Comparison of ENCODE assay signal across 8 cellular contexts in genomic region chr13:46796129-46796514, GRCh38. TPM values are rescaled to one million over a fixed set of nuclear protein-coding genes. Genes with fewer than 3 reads are reported as not detected.
DNase-seq lines count a peak whose midpoint lies in the region; FAIRE-seq and TF ChIP-seq lines count a peak whose summit lies in the region.

No MANE protein-coding gene starts in this region.

- peak overlapping the region; percentile 14 for H2AK5ac ChIP-seq in neuronal stem cell (ENCODE audit: low read depth, low read length)

- H3K9ac ChIP-seq in OCI-LY3 (ENCODE audit: low read length) (peak overlapping the region; percentile 98), endodermal cell (ENCODE audit: extremely low read depth, low read length, poor library complexity, severe bottlenecking) (no peak overlapping the region), neuronal stem cell (ENCODE audit: low read depth, low read length, poor library complexity) (peak overlapping the region; percentile 99)

- no peak for FAIRE-seq in RCC 7860 (lab: Jason Lieb, UNC)
- FAIRE-seq in GM12892 (lab: Jason Lieb, UNC): no peak

- H3K9me3 Mint-ChIP-seq in CD4-positive, alpha-beta memory T cell: no peaks in the 10 kb centered on the region
- no peaks in the 10 kb centered on the region for H3K9me3 Mint-ChIP-seq in endodermal cell

- peaks cover 49% of the 10 kb centered on the region for H3K79me2 ChIP-seq in OCI-LY3 (ENCODE audit: low read length)

- TF ChIP-seq POLR2A in GM12892 (IDR thresholded peaks at IDR 0.05; ENCODE audit: low read depth, low read length): no peak

- CTCF ChIA-PET in CD4-positive, alpha-beta memory T cell (lab: Charles Lee; ENCODE audit: partially characterized antibody): interaction anchor here (1.1 kb wide), 1 partner anchor 244 kb away, joined by 3 read pairs; no protein-coding TSS in a partner anchor

- peaks cover 5 to 11% of the 10 kb centered on the region in 2 donors for H3K36me3 Mint-ChIP-seq in CD4-positive, alpha-beta memory T cell
- H3K36me3 Mint-ChIP-seq in endodermal cell (ENCODE audit: low read depth): no peaks in the 10 kb centered on the region

- TF ChIP-seq CTCF in OCI-LY3 (IDR thresholded peaks at IDR 0.05; ENCODE audit: low read depth, low read length) (no peak), endodermal cell (conservative IDR thresholded peaks at IDR 0.05) (no peak)

- H2BK120ac ChIP-seq in neuronal stem cell (ENCODE audit: low read depth, low read length): no peak overlapping the region

- H3K4me3 Mint-ChIP-seq in CD4-positive, alpha-beta memory T cell: peak overlapping the region; percentile 90 to 99 (median 98)
- H3K4me3 Mint-ChIP-seq in endodermal cell: peak overlapping the region; percentile 88

- H3K4ac ChIP-seq in neuronal stem cell (ENCODE audit: low read length): no peak overlapping the region

- DNase-seq in CD4-positive, alpha-beta memory T cell: peak in 1 of 5 donors; percentile 2
- DNase-seq in endodermal cell: no peak
- no peak for DNase-seq in neuronal stem cell (ENCODE audit: low spot score)
- DNase-seq in RCC 7860 (ENCODE audit: low spot score): no peak
- DNase-seq in NCI-H2171 (lab: John Stamatoyannopoulos, UW): no peak
- no peak for DNase-seq in GM12892 (ENCODE audit: insufficient read length)
- DNase-seq in activated CD4-positive, alpha-beta T cell treated with anti-CD3 and anti-CD28 coated beads for 4 hours: no peak

- no peak overlapping the region for H2BK15ac ChIP-seq in neuronal stem cell (ENCODE audit: low read length)

- no peaks in the 10 kb centered on the region for H3K79me1 ChIP-seq in neuronal stem cell (ENCODE audit: low read depth, low read length)

- no peaks in the 10 kb centered on the region for H3K36me3 ChIP-seq in CD4-positive, alpha-beta memory T cell (ENCODE audit: insufficient read depth, low read length)
- H3K36me3 ChIP-seq in OCI-LY3 (replicated peaks; ENCODE audit: low read depth, low read length) (peaks cover 14% of the 10 kb centered on the region), endodermal cell (ENCODE audit: control insufficient read depth, insufficient read depth, low read length) (peaks cover 7% of the 10 kb centered on the region), neuronal stem cell (replicated peaks in 1 of 2; ENCODE audit: control insufficient read depth in 2 of 2, insufficient read depth in 2 of 2, low read length in 2 of 2) (peaks cover 0 to 41% of the 10 kb centered on the region in 2 donors)

- H3K14ac ChIP-seq in neuronal stem cell (ENCODE audit: low read length): no peak overlapping the region

- peak overlapping the region; percentile 84 to 89 for H3K4me3 ChIP-seq in CD4-positive, alpha-beta memory T cell (ENCODE audit: low read length in 2 of 2)
- peak overlapping the region; percentile 87 for H3K4me3 ChIP-seq in OCI-LY3 (ENCODE audit: low read length)
- peak overlapping the region; percentile 87 for H3K4me3 ChIP-seq in endodermal cell (ENCODE audit: low read length)
- peak overlapping the region; percentile 87 to 91 for H3K4me3 ChIP-seq in neuronal stem cell (ENCODE audit: low read length in 2 of 2)

- peak overlapping the region; percentile 72 for H3K27ac ChIP-seq in CD4-positive, alpha-beta memory T cell (ENCODE audit: low read depth, low read length)
- H3K27ac ChIP-seq in OCI-LY3 (ENCODE audit: low read length) (peak overlapping the region; percentile 77), endodermal cell (ENCODE audit: low read depth, low read length) (no peak overlapping the region), neuronal stem cell (replicated peaks; ENCODE audit: low read length) (no peak overlapping the region)

- H3K27me3 Mint-ChIP-seq in CD4-positive, alpha-beta memory T cell: no peaks in the 10 kb centered on the region
- H3K27me3 Mint-ChIP-seq in endodermal cell (ENCODE audit: insufficient read depth): no peaks in the 10 kb centered on the region

- H2BK5ac ChIP-seq in neuronal stem cell (ENCODE audit: low read length): peak overlapping the region; percentile 96

- H3K4me2 ChIP-seq in OCI-LY3 (ENCODE audit: low read length): peak overlapping the region; percentile 71
- H3K4me2 ChIP-seq in neuronal stem cell (ENCODE audit: insufficient read depth, low read length, poor library complexity, severe bottlenecking): peak overlapping the region; percentile 82

- no peak overlapping the region for H2BK12ac ChIP-seq in neuronal stem cell (ENCODE audit: low read length)

- H3K23ac ChIP-seq in neuronal stem cell (ENCODE audit: low read depth, low read length, poor library complexity): peak overlapping the region; percentile 98

- POLR2A ChIA-PET in CD4-positive, alpha-beta memory T cell (lab: Charles Lee; ENCODE audit: partially characterized antibody): interaction anchor here (0.9 to 1.0 kb wide), 2 partner anchors 18 to 243 kb away, joined by 3 to 4 read pairs; partner anchors contain the start of gene LRCH1

- no peaks in the 10 kb centered on the region for H4K20me1 ChIP-seq in OCI-LY3 (ENCODE audit: insufficient read depth, low read length)

- H3K18ac ChIP-seq in neuronal stem cell (ENCODE audit: low read length): no peak overlapping the region

- no peaks in the 10 kb centered on the region for H3K27me3 ChIP-seq in CD4-positive, alpha-beta memory T cell (ENCODE audit: insufficient read depth, low read length)
- no peaks in the 10 kb centered on the region for H3K27me3 ChIP-seq in OCI-LY3 (ENCODE audit: low read depth, low read length)
- H3K27me3 ChIP-seq in endodermal cell (ENCODE audit: control insufficient read depth, insufficient read depth, low read length, poor library complexity, severe bottlenecking): no peaks in the 10 kb centered on the region
- H3K27me3 ChIP-seq in neuronal stem cell (ENCODE audit: control insufficient read depth in 3 of 3, insufficient read depth in 3 of 3, low read depth in 1 of 3, low read length in 3 of 3): peaks cover 0 to 3% (median 0%) of the 10 kb centered on the region in 3 experiments

- peaks cover 21 to 45% (median 36%) of the 10 kb centered on the region in 4 donors for H3K4me1 Mint-ChIP-seq in CD4-positive, alpha-beta memory T cell
- H3K4me1 Mint-ChIP-seq in endodermal cell: peaks cover 10% of the 10 kb centered on the region

- no peak overlapping the region for H4K8ac ChIP-seq in neuronal stem cell (ENCODE audit: low read depth, low read length)

- peaks cover 44% of the 10 kb centered on the region for H3K4me1 ChIP-seq in CD4-positive, alpha-beta memory T cell (ENCODE audit: insufficient read depth, low read length)
- H3K4me1 ChIP-seq in OCI-LY3 (ENCODE audit: low read length): peaks cover 21% of the 10 kb centered on the region
- peaks cover 3% of the 10 kb centered on the region for H3K4me1 ChIP-seq in endodermal cell (ENCODE audit: control insufficient read depth, insufficient read depth, low read length)
- H3K4me1 ChIP-seq in neuronal stem cell (ENCODE audit: control insufficient read depth in 2 of 2, insufficient read depth in 1 of 2, low read depth in 1 of 2, low read length in 2 of 2): peaks cover 2 to 7% of the 10 kb centered on the region in 2 donors

- H3K9me3 ChIP-seq in CD4-positive, alpha-beta memory T cell (ENCODE audit: control insufficient read depth in 1 of 2, low read length in 2 of 2): no peaks in the 10 kb centered on the region
- H3K9me3 ChIP-seq in OCI-LY3 (ENCODE audit: insufficient read depth, low read length) (no peaks in the 10 kb centered on the region), endodermal cell (ENCODE audit: control insufficient read depth, low read length) (no peaks in the 10 kb centered on the region), neuronal stem cell (replicated peaks in 1 of 2; ENCODE audit: control insufficient read depth in 2 of 2, insufficient read depth in 1 of 2, low read depth in 1 of 2, low read length in 2 of 2) (no peaks in the 10 kb centered on the region)

- WGBS in endodermal cell (ENCODE audit: insufficient coverage in 1 of 2, insufficient read length in 1 of 2), 2 experiments: 71 to 84% methylated on average over 2 to 5 of the region's 5 CpGs
- WGBS in neuronal stem cell (ENCODE audit: extremely low coverage in 2 of 2, insufficient read length in 2 of 2, insufficient replicate concordance in 1 of 2), 2 donors: no CpG with 5 or more reads among the region's 5 CpGs

- H2AFZ ChIP-seq in OCI-LY3 (ENCODE audit: low read depth, low read length): peak overlapping the region; percentile 79; the same call in 1 of the 2 replicates
- peak overlapping the region; percentile 95 for H2AFZ ChIP-seq in neuronal stem cell (ENCODE audit: low read length)

- intact Hi-C loops in CD4-positive, alpha-beta memory T cell (cut with micrococcal nuclease): loop anchor here (5.0 to 10.0 kb wide), 2 partner anchors 744 to 1881 kb away; partner anchors contain the start of gene ZC3H13

- peak overlapping the region; percentile 93 to 99 (median 99) for H3K27ac Mint-ChIP-seq in CD4-positive, alpha-beta memory T cell
- H3K27ac Mint-ChIP-seq in endodermal cell: peak overlapping the region; percentile 95

- peak overlapping the region; percentile 94 for H4K91ac ChIP-seq in neuronal stem cell (ENCODE audit: low read depth, low read length, poor library complexity)

RNA-seq across cellular contexts. Expression of gene ESD, which starts 0.8 kb away (rescaled TPM):
- 10 to 100 TPM; 57.5 to 61.2 TPM for total RNA-seq in CD4-positive, alpha-beta memory T cell
- polyA plus RNA-seq in CD4-positive, alpha-beta memory T cell: 100 to 1,000 TPM; 129 to 136 TPM
- total RNA-seq in endodermal cell: 10 to 100 TPM; 55.5 to 67.7 TPM
- 173 TPM for polyA plus RNA-seq in endodermal cell (2013, experiment 1 of 2)
- polyA plus RNA-seq in endodermal cell (2013, experiment 2 of 2): 161 TPM
- 139 TPM for polyA plus RNA-seq in neuronal stem cell (2013, experiment 1 of 2)
- 145 TPM for polyA plus RNA-seq in neuronal stem cell (2013, experiment 2 of 2)
- 174 TPM for polyA plus RNA-seq in GM12892 (2012; ENCODE audit: missing spikeins)

Comparison
In these comparisons a context has a peak if more than half of its experiments do, and no peak if none do; other contexts are left out.
1. H3K27ac ChIP-seq: peak in CD4-positive, alpha-beta memory T cell (single experiment) and OCI-LY3 (single experiment); none in endodermal cell (single experiment) and neuronal stem cell (single experiment).
2. Peak in every context shown above with its lines, with median percentiles within 50 percentile points of each other: H3K4me3 ChIP-seq.